ENCODE assay signal across 9 cellular contexts in the genomic region with DNA sequence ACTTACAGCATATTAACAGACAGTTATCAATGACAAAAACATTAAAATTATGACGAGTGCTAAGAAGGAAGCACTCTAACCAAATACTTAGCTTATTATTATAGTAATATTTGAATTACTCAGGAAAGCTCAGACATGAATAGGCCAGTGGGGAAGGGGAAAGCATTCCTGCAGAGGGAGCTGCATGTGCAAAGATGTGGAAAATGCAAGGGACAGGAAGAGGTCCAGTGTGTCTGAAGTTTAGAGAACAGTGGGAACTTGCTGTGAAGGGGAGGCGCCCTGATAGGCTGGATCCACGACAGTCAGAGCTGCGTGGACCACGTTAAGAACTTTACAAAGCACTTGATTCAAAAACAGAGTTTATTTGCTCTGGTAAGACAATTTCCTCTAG. TPM values are rescaled to one million over a fixed set of nuclear protein-coding genes. Genes with fewer than 3 reads are reported as not detected.
A peak's percentile ranks its signal among the peaks of the same experiment; 100 is the strongest.
DNase-seq lines count a peak whose midpoint lies in the region; ATAC-seq, FAIRE-seq and TF ChIP-seq lines count a peak whose summit lies in the region.
"Had no signal": no experiment of that assay in that cellular context is flagged by ENCODE, and none has a peak within 500 bp of the region (broad histone marks: within the 10 kb centered on the region; RNA-seq: fewer than 3 reads in every experiment).

No MANE protein-coding gene starts in this region.

- H3K4me1 ChIP-seq in left ventricle myocardium inferior (peaks cover 25% of the 10 kb centered on the region), iPS-15b (ENCODE audit: control insufficient read depth, insufficient read depth, low read length) (peaks cover 2% of the 10 kb centered on the region), adrenal gland (replicated peaks in 1 of 2) (peaks cover 0 to 9% of the 10 kb centered on the region in 2 donors)

- intact Hi-C loops in left ventricle myocardium inferior (cut with micrococcal nuclease) = no loop called here
- intact Hi-C loops in left ventricle myocardium superior (cut with micrococcal nuclease) = no loop called here
- intact Hi-C loops in adrenal gland (cut with DNase I) = no loop called here

- no peak for ATAC-seq in left ventricle myocardium superior
- no peak for ATAC-seq in GM19023 (IDR thresholded peaks at IDR 0.05; ENCODE audit: unreplicated experiment)

- 32 to 46% (median 39%) methylated on average over 5 of the region's 5 CpGs for WGBS in adrenal gland, 4 donors

- H3K27me3 ChIP-seq in left ventricle myocardium inferior (ENCODE audit: low read depth) (peaks cover 36% of the 10 kb centered on the region), iPS-15b (ENCODE audit: control insufficient read depth, insufficient read depth, low read length) (peaks cover 2% of the 10 kb centered on the region), adrenal gland (no peaks in the 10 kb centered on the region)

- H3K4me3 ChIP-seq in left ventricle myocardium inferior (peak overlapping the region; percentile 83), iPS-15b (ENCODE audit: low read depth, low read length) (peak overlapping the region; percentile 92), adrenal gland (peak overlapping the region in 1 of 4 donors; percentile 90)

- no peak for TF ChIP-seq POLR2A in adrenal gland (IDR thresholded peaks at IDR 0.05)

- no peak for DNase-seq in left ventricle myocardium inferior
- no peak for DNase-seq in left ventricle myocardium superior
- DNase-seq in RKO (ENCODE audit: low spot score) = peak; percentile 44
- DNase-seq in urothelium cell line (ENCODE audit: low spot score) = peak; percentile 49
- no peak for DNase-seq in effector CD8-positive, alpha-beta T cell (lab: John Stamatoyannopoulos, UW)
- DNase-seq in adrenal gland = no peak

- H3K27ac ChIP-seq in left ventricle myocardium inferior (replicated peaks) = no peak overlapping the region
- H3K27ac ChIP-seq in adrenal gland = no peak overlapping the region

- no peak for FAIRE-seq in urothelium cell line (lab: Jason Lieb, UNC)
- FAIRE-seq: colon had no signal

- H3K9me3 ChIP-seq in left ventricle myocardium inferior (replicated peaks) (no peaks in the 10 kb centered on the region), iPS-15b (ENCODE audit: control insufficient read depth, insufficient read depth, low read length) (no peaks in the 10 kb centered on the region), adrenal gland (replicated peaks in 1 of 3) (no peaks in the 10 kb centered on the region)

- H3K36me3 ChIP-seq in left ventricle myocardium inferior = no peaks in the 10 kb centered on the region
- no peaks in the 10 kb centered on the region for H3K36me3 ChIP-seq in iPS-15b (ENCODE audit: control insufficient read depth, insufficient read depth, low read length)
- no peaks in the 10 kb centered on the region for H3K36me3 ChIP-seq in adrenal gland (replicated peaks in 1 of 2)

- no peak overlapping the region for H3K9ac ChIP-seq in iPS-15b (ENCODE audit: low read depth, low read length)

- TF ChIP-seq CTCF in left ventricle myocardium inferior (IDR thresholded peaks at IDR 0.05; ENCODE audit: borderline replicate concordance) (no peak), adrenal gland (IDR thresholded peaks at IDR 0.05) (no peak)

RNA-seq across cellular contexts. Expression of gene SPICE1, which starts 1.2 kb away (rescaled TPM):
- total RNA-seq in left ventricle myocardium inferior (5.0 TPM), left ventricle myocardium superior (4.8 TPM), adrenal gland (10 to 100 TPM in 3 of 8 donors, 1 to 10 TPM in 5; 4.0 to 17.9 (median 7.6) TPM)
- polyA plus RNA-seq in adrenal gland = 1 to 10 TPM; 1.5 to 6.0 (median 3.9) TPM

RNA-seq across cellular contexts. Expression of gene SIDT1, which starts 16.2 kb away (rescaled TPM):
- total RNA-seq in left ventricle myocardium inferior (0.69 TPM), left ventricle myocardium superior (0.47 TPM), adrenal gland (1 to 10 TPM in 6 of 8 donors, under 1 TPM in 2; 0.18 to 3.1 (median 1.8) TPM)
- 1 to 10 TPM; 1.6 to 3.6 (median 3.3) TPM for polyA plus RNA-seq in adrenal gland

Comparison
In these comparisons a context has a peak if more than half of its experiments do, and no peak if none do; other contexts are left out.
1. DNase-seq: peak in RKO (single experiment) and urothelium cell line (single experiment); none in left ventricle myocardium inferior (single experiment), left ventricle myocardium superior (single experiment), effector CD8-positive, alpha-beta T cell (single experiment) and adrenal gland (0 of 7).